In the genomic region with DNA sequence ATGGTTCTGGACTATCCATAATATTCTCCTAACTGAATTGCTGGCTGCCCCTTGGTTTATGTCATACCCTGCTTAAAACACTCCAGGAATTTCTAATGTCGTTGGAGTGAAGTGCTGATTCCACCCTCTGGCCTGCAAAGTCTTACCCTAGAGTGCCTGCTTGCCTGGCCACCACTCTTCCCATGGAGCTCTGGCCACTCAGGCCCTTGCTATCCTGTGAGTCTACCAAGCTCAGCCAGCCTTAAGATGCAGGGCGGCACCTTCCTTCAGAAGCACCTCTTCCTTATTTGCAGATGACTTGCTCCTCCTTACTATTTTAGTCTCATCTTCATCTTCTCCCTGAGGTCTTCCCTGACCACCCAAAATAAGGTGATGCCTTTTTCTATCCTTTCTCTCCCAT, we compare ENCODE assay signal across 3 cellular contexts.
TF ChIP-seq lines count a peak whose summit lies in the region.

No MANE protein-coding gene starts in this region.

TF ChIP-seq in A549, 52 proteins besides CTCF, POLR2A, EP300 and RAD21 (continued from another document):
- TF ChIP-seq KDM5A (IDR thresholded peaks at IDR 0.05) (no peak), ZNF302 (CRISPR knock-in tag; IDR thresholded peaks at IDR 0.05) (no peak), KDM1A (IDR thresholded peaks at IDR 0.05; ENCODE audit: low read depth) (no peak), ESRRA (IDR thresholded peaks at IDR 0.05; ENCODE audit: borderline replicate concordance, low read length) (no peak), JUNB (IDR thresholded peaks at IDR 0.05) (no peak)

TF ChIP-seq in GM23338, 12 proteins besides CTCF, POLR2A, EP300 and RAD21 (continued from another document):
- TF ChIP-seq, protein P1, sequence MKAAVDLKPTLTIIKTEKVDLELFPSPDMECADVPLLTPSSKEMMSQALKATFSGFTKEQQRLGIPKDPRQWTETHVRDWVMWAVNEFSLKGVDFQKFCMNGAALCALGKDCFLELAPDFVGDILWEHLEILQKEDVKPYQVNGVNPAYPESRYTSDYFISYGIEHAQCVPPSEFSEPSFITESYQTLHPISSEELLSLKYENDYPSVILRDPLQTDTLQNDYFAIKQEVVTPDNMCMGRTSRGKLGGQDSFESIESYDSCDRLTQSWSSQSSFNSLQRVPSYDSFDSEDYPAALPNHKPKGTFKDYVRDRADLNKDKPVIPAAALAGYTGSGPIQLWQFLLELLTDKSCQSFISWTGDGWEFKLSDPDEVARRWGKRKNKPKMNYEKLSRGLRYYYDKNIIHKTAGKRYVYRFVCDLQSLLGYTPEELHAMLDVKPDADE (IDR thresholded peaks at IDR 0.05) = no peak
- no peak for TF ChIP-seq STAT1 (IDR thresholded peaks at IDR 0.05; ENCODE audit: unreplicated experiment)
- TF ChIP-seq ZNF114 (CRISPR knock-in tag; IDR thresholded peaks at IDR 0.05) = no peak
- TF ChIP-seq EZH2 (IDR thresholded peaks at IDR 0.05; ENCODE audit: low read depth, unreplicated experiment) = no peak
- TF ChIP-seq POLR2AphosphoS5 (IDR thresholded peaks at IDR 0.05; ENCODE audit: low read depth) = no peak
- TF ChIP-seq ZNF331 (CRISPR knock-in tag; IDR thresholded peaks at IDR 0.05; ENCODE audit: low read depth) = no peak
- TF ChIP-seq JUNB (IDR thresholded peaks at IDR 0.05; ENCODE audit: unreplicated experiment) = no peak
- TF ChIP-seq, protein P2, sequence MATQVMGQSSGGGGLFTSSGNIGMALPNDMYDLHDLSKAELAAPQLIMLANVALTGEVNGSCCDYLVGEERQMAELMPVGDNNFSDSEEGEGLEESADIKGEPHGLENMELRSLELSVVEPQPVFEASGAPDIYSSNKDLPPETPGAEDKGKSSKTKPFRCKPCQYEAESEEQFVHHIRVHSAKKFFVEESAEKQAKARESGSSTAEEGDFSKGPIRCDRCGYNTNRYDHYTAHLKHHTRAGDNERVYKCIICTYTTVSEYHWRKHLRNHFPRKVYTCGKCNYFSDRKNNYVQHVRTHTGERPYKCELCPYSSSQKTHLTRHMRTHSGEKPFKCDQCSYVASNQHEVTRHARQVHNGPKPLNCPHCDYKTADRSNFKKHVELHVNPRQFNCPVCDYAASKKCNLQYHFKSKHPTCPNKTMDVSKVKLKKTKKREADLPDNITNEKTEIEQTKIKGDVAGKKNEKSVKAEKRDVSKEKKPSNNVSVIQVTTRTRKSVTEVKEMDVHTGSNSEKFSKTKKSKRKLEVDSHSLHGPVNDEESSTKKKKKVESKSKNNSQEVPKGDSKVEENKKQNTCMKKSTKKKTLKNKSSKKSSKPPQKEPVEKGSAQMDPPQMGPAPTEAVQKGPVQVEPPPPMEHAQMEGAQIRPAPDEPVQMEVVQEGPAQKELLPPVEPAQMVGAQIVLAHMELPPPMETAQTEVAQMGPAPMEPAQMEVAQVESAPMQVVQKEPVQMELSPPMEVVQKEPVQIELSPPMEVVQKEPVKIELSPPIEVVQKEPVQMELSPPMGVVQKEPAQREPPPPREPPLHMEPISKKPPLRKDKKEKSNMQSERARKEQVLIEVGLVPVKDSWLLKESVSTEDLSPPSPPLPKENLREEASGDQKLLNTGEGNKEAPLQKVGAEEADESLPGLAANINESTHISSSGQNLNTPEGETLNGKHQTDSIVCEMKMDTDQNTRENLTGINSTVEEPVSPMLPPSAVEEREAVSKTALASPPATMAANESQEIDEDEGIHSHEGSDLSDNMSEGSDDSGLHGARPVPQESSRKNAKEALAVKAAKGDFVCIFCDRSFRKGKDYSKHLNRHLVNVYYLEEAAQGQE (IDR thresholded peaks at IDR 0.05; ENCODE audit: unreplicated experiment) = no peak

TF ChIP-seq in GM12891, 5 proteins besides CTCF, POLR2A, EP300 and RAD21 (continued from another document):
- TF ChIP-seq POLR2AphosphoS5 (IDR thresholded peaks at IDR 0.05; ENCODE audit: low read depth, low read length) = no peak
- no peak for TF ChIP-seq SPI1 (IDR thresholded peaks at IDR 0.05; ENCODE audit: low read depth, low read length)
